1 cellular context compared by ENCODE assay signal in the genomic region with DNA sequence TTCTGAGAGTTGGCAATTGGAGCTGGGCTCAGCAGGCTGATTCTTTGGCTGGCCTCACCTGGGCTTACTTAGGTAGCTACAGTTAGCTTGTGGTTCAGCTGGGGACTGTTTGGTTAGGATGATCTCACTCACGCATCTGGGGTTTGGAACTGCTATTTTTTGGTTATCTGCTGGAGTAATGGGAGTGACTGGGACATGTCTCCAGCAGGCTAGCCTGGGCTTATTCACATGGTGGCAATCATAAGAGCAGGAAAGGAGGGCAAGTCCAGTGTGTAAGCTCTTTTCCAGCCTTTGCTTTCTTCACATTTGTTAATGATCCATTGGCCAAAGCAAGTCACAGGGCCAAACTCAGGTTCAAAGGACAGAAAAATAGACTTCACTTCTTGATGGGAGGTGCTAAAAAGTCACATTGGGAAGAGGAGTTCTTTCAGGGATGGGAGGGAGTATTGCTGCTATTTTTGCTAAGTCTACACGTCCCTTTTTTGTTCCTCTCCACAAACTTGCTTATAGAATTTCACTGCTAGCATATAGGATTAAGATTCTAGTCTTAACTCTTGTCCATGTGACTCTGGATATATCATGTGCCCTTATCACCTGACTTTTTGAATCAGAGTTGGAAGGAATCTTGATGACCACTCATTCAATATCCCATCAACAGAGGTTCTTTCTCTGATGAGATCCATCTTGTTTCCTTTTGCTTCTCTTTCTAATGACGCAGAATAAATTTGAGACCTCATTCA.
TF ChIP-seq lines count a peak whose summit lies in the region.

No MANE protein-coding gene starts in this region.

TF ChIP-seq in IMR-90, 13 proteins besides CTCF, POLR2A, EP300 and RAD21:
- TF ChIP-seq FOS (IDR thresholded peaks at IDR 0.05; ENCODE audit: low read depth, low read length): no peak
- no peak for TF ChIP-seq NFE2L2 (IDR thresholded peaks at IDR 0.05; ENCODE audit: low read depth, low read length)
- no peak for TF ChIP-seq CHD1 (IDR thresholded peaks at IDR 0.05; ENCODE audit: low read depth, low read length)
- TF ChIP-seq SMC3 (IDR thresholded peaks at IDR 0.05; ENCODE audit: low read depth, low read length): no peak
